11 cellular contexts compared by ENCODE assay signal in genomic region chr15:25787855-25788521, GRCh38.
DNase-seq lines count a peak whose midpoint lies in the region; ATAC-seq and TF ChIP-seq lines count a peak whose summit lies in the region.
"Had no signal": no experiment of that assay in that cellular context is flagged by ENCODE, and none has a peak within 500 bp of the region (broad histone marks: within the 10 kb centered on the region; RNA-seq: fewer than 3 reads in every experiment).

No MANE protein-coding gene starts in this region.

- H3K4me3 ChIP-seq in coronary artery (peak overlapping the region; percentile 27), neuronal stem cell (ENCODE audit: low read length in 2 of 2) (no peak overlapping the region)
- H3K4me3 ChIP-seq: skin epidermis had no signal

- peak overlapping the region; percentile 68 for H3K27ac Mint-ChIP-seq in CD4-positive, alpha-beta T cell
- H3K27ac Mint-ChIP-seq: activated naive CD4-positive, alpha-beta T cell treated with anti-CD3 and anti-CD28 coated beads, Interleukin-2, amount 10 ng/mL, durations not matched to agents 7 days and 5 days had no signal

- peaks cover 59% of the 10 kb centered on the region for H3K4me1 Mint-ChIP-seq in CD4-positive, alpha-beta T cell (ENCODE audit: low read depth)

- no peaks in the 10 kb centered on the region for H3K36me3 ChIP-seq in neuronal stem cell (replicated peaks in 1 of 2; ENCODE audit: control insufficient read depth in 2 of 2, insufficient read depth in 2 of 2, low read length in 2 of 2)

- peak overlapping the region; percentile 21 for H3K18ac ChIP-seq in neuronal stem cell (ENCODE audit: low read length)

- no peak overlapping the region for H2AK5ac ChIP-seq in neuronal stem cell (ENCODE audit: low read depth, low read length)

- H4K8ac ChIP-seq in neuronal stem cell (ENCODE audit: low read depth, low read length): no peak overlapping the region

- H2BK120ac ChIP-seq in neuronal stem cell (ENCODE audit: low read depth, low read length): no peak overlapping the region

- no peak overlapping the region for H4K91ac ChIP-seq in neuronal stem cell (ENCODE audit: low read depth, low read length, poor library complexity)

- no peak overlapping the region for H3K14ac ChIP-seq in neuronal stem cell (ENCODE audit: low read length)

- H3K23ac ChIP-seq in neuronal stem cell (ENCODE audit: low read depth, low read length, poor library complexity): no peak overlapping the region

- no peak overlapping the region for H2BK5ac ChIP-seq in neuronal stem cell (ENCODE audit: low read length)

- peak in 1 of 10 experiments; percentile 28 for DNase-seq in CD4-positive, alpha-beta T cell
- DNase-seq in coronary artery (ENCODE audit: low spot score) (no peak), neuronal stem cell (ENCODE audit: low spot score) (no peak), C1 segment of cervical spinal cord (lab: John Stamatoyannopoulos, UW) (no peak), foreskin melanocyte (no peak), NCI-H128 (lab: John Stamatoyannopoulos, UW; ENCODE audit: unreplicated experiment) (no peak)
- DNase-seq: activated naive CD4-positive, alpha-beta T cell treated with anti-CD3 and anti-CD28 coated beads, Interleukin-2, amount 10 ng/mL, durations not matched to agents 7 days and 5 days had no signal

- no peaks in the 10 kb centered on the region for H3K79me1 ChIP-seq in neuronal stem cell (ENCODE audit: low read depth, low read length)

- no peak overlapping the region for H3K4ac ChIP-seq in neuronal stem cell (ENCODE audit: low read length)

- no peaks in the 10 kb centered on the region for H3K27me3 Mint-ChIP-seq in CD4-positive, alpha-beta T cell
- H3K27me3 Mint-ChIP-seq: activated naive CD4-positive, alpha-beta T cell treated with anti-CD3 and anti-CD28 coated beads, Interleukin-2, amount 10 ng/mL, durations not matched to agents 7 days and 5 days had no signal

- peaks cover 2% of the 10 kb centered on the region in 2 donors for H3K4me1 ChIP-seq in neuronal stem cell (ENCODE audit: control insufficient read depth in 2 of 2, insufficient read depth in 1 of 2, low read depth in 1 of 2, low read length in 2 of 2)

- H3K9me3 ChIP-seq in CD4-positive, alpha-beta T cell (ENCODE audit: control insufficient read depth, low read length): no peaks in the 10 kb centered on the region
- no peaks in the 10 kb centered on the region for H3K9me3 ChIP-seq in neuronal stem cell (replicated peaks in 1 of 2; ENCODE audit: control insufficient read depth in 2 of 2, insufficient read depth in 1 of 2, low read depth in 1 of 2, low read length in 2 of 2)

- no peak overlapping the region for H2AFZ ChIP-seq in neuronal stem cell (ENCODE audit: low read length)

- peaks cover 7% of the 10 kb centered on the region for H3K36me3 Mint-ChIP-seq in CD4-positive, alpha-beta T cell (ENCODE audit: low read depth)
- H3K36me3 Mint-ChIP-seq: activated naive CD4-positive, alpha-beta T cell treated with anti-CD3 and anti-CD28 coated beads, Interleukin-2, amount 10 ng/mL, durations not matched to agents 7 days and 5 days had no signal

- no peaks in the 10 kb centered on the region for H3K27me3 ChIP-seq in CD4-positive, alpha-beta T cell (ENCODE audit: control insufficient read depth, insufficient read depth, low read length)
- no peaks in the 10 kb centered on the region for H3K27me3 ChIP-seq in neuronal stem cell (ENCODE audit: control insufficient read depth in 3 of 3, insufficient read depth in 3 of 3, low read depth in 1 of 3, low read length in 3 of 3)

- POLR2A ChIA-PET in CD4-positive, alpha-beta T cell (lab: Charles Lee): no interaction called here

- no peak overlapping the region for H3K9ac ChIP-seq in neuronal stem cell (ENCODE audit: low read depth, low read length, poor library complexity)

- no peaks in the 10 kb centered on the region for H3K9me3 Mint-ChIP-seq in CD4-positive, alpha-beta T cell
- H3K9me3 Mint-ChIP-seq: activated naive CD4-positive, alpha-beta T cell treated with anti-CD3 and anti-CD28 coated beads, Interleukin-2, amount 10 ng/mL, durations not matched to agents 7 days and 5 days; T-helper 1 cell treated with Interleukin-12 subunit alpha and Interleukin-12 subunit beta and Interleukin-4 antibody, amounts not matched to agents 30 μg/mL and 1 μg/mL, for 36 hours had no signal

- H2BK15ac ChIP-seq in neuronal stem cell (ENCODE audit: low read length): no peak overlapping the region

- H3K27ac ChIP-seq in CD4-positive, alpha-beta T cell (ENCODE audit: low read depth, low read length): no peak overlapping the region
- H3K27ac ChIP-seq in coronary artery (peak overlapping the region; percentile 68 to 92), neuronal stem cell (replicated peaks; ENCODE audit: low read length) (no peak overlapping the region)

- H3K4me3 Mint-ChIP-seq in CD4-positive, alpha-beta T cell: no peak overlapping the region
- H3K4me3 Mint-ChIP-seq: activated naive CD4-positive, alpha-beta T cell treated with anti-CD3 and anti-CD28 coated beads, Interleukin-2, amount 10 ng/mL, durations not matched to agents 7 days and 5 days; T-helper 1 cell treated with Interleukin-12 subunit alpha and Interleukin-12 subunit beta and Interleukin-4 antibody, amounts not matched to agents 30 μg/mL and 1 μg/mL, for 36 hours had no signal

- no peak overlapping the region for H3K4me2 ChIP-seq in neuronal stem cell (ENCODE audit: insufficient read depth, low read length, poor library complexity, severe bottlenecking)

- H2BK12ac ChIP-seq in neuronal stem cell (ENCODE audit: low read length): no peak overlapping the region

- WGBS in neuronal stem cell (ENCODE audit: extremely low coverage in 2 of 2, insufficient read length in 2 of 2, insufficient replicate concordance in 1 of 2), 2 donors: no CpG with 5 or more reads among the region's 13 CpGs

- no peak for TF ChIP-seq CTCF in CD4-positive, alpha-beta T cell (IDR thresholded peaks at IDR 0.05)
- no peak for TF ChIP-seq CTCF in coronary artery (IDR thresholded peaks at IDR 0.05)

- CTCF ChIA-PET in CD4-positive, alpha-beta T cell (lab: Charles Lee): no interaction called here

- no peak for ATAC-seq in CD4-positive, alpha-beta T cell (ENCODE audit: poor library complexity)
- peak; percentile 44 for ATAC-seq in HG03460 (IDR thresholded peaks at IDR 0.05; ENCODE audit: unreplicated experiment)
- ATAC-seq in GM18868 (IDR thresholded peaks at IDR 0.05; ENCODE audit: unreplicated experiment): no peak

- intact Hi-C loops in CD4-positive, alpha-beta T cell (cut with DNase I, micrococcal nuclease): loop anchor here in 1 of 2 experiments (10.0 kb wide), 1 partner anchor 147 kb away; no protein-coding TSS in a partner anchor

Comparison
In these comparisons a context has a peak if more than half of its experiments do, and no peak if none do; other contexts are left out.
1. H3K27ac ChIP-seq: peak in coronary artery (2 of 2); none in CD4-positive, alpha-beta T cell (single experiment) and neuronal stem cell (single experiment).